ENCODE assay signal across 25 cellular contexts in genomic region chr3:126713229-126713628, GRCh38.
"Had no signal": no experiment of that assay in that cellular context is flagged by ENCODE, and none has a peak within 500 bp of the region (broad histone marks: within the 10 kb centered on the region; RNA-seq: fewer than 3 reads in every experiment).

No MANE protein-coding gene starts in this region.

- H3K4me3 ChIP-seq: adrenal gland, K562, SJSA1 had no signal

- H3K9me3 ChIP-seq: adrenal gland, SJSA1, SK-N-SH had no signal

- H3K27ac ChIP-seq: adrenal gland, SJSA1 had no signal

- DNase-seq: activated CD4-positive, alpha-beta T cell treated with anti-CD3 and anti-CD28 coated beads for 36 hours; activated CD4-positive, alpha-beta T cell treated with anti-CD3 and anti-CD28 coated beads, Interleukin-2, amount 10 ng/mL, durations not matched to agents 7 days and 5 days; activated CD4-positive, alpha-beta T cell treated with anti-CD3 and anti-CD28 coated beads, Interleukin-2, amount 50 U/mL, for 48 hours; activated gamma-delta T cell; activated naive CD4-positive, alpha-beta T cell treated with Interleukin-2 at 50 U/mL for 16 hours; activated T-cell treated with anti-CD3 and anti-CD28 coated beads, Interleukin-2, amount 50 U/mL, for 24 hours; adrenal gland; central memory CD4-positive, alpha-beta T cell; NCI-H1048; NCI-H1105 treated with DMSO at 0.1 percent for 48 hours; NCI-H1436; NCI-H1694; NCI-H1930; NCI-H2081 treated with DMSO at 0.1 percent for 48 hours; NCI-H345; NCI-H526; NCI-H748 treated with DMSO at 0.1 percent for 48 hours; OCI-M1; SHP77 treated with DMSO at 0.1 percent for 48 hours; SK-N-SH had no signal

- H3K9ac ChIP-seq: SK-N-SH had no signal

- H3K4me1 ChIP-seq: adrenal gland, SJSA1 had no signal

- H3K4me2 ChIP-seq: SK-N-SH had no signal

- H3K27me3 ChIP-seq: adrenal gland, SJSA1 had no signal

- H3K36me3 ChIP-seq: adrenal gland, SJSA1 had no signal

- FAIRE-seq: K562, TTC549 had no signal

- ATAC-seq: activated CD4-positive, alpha-beta T cell treated with anti-CD3 and anti-CD28 coated beads for 36 hours; activated CD8-positive, alpha-beta T cell treated with anti-CD3 and anti-CD28 coated beads, Interleukin-2, amount 10 ng/mL, durations not matched to agents 7 days and 5 days; activated naive CD4-positive, alpha-beta T cell treated with anti-CD3 and anti-CD28 coated beads, Interleukin-2, amount 50 U/mL, for 72 hours; K562 had no signal
